14 cellular contexts compared by ENCODE assay signal in the genomic region with DNA sequence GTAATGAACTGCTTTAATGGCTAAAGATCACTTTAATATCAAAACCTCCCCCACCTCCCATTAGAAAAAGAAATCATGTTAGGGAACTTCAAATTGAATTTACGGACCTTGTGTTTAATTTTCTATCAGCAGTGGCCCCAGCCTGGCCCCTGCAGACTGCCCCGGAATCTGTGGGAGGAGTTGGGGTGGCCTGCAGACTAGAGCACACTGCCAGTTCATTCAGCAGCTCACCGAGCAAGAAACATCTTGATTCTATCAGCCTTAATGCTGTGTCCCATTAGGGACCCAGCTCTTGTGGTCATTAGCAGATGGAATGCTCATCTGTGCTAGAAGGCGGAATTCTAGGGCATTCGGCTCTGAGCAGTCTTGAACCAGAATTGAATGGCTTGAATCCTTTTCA. TPM values are rescaled to one million over a fixed set of nuclear protein-coding genes. Genes with fewer than 3 reads are reported as not detected.
A peak's percentile ranks its signal among the peaks of the same experiment; 100 is the strongest.
DNase-seq lines count a peak whose midpoint lies in the region; ATAC-seq, FAIRE-seq and TF ChIP-seq lines count a peak whose summit lies in the region.
"Had no signal": no experiment of that assay in that cellular context is flagged by ENCODE, and none has a peak within 500 bp of the region (broad histone marks: within the 10 kb centered on the region; RNA-seq: fewer than 3 reads in every experiment).

No MANE protein-coding gene starts in this region.

- no peak overlapping the region for H2AFZ ChIP-seq in neural progenitor cell (replicated peaks)

- H3K4me1 Mint-ChIP-seq in HFFc6 (ENCODE audit: low read depth) (peaks cover 92% of the 10 kb centered on the region), neural progenitor cell (peaks cover 38% of the 10 kb centered on the region)

- no peak for TF ChIP-seq POLR2A in A549 (IDR thresholded peaks at IDR 0.05; ENCODE audit: low read length)

- H3K27ac ChIP-seq in A549: peak overlapping the region; percentile 88 to 90
- no peak overlapping the region for H3K27ac ChIP-seq in neural progenitor cell

- H3K79me2 ChIP-seq in neural progenitor cell (ENCODE audit: low read depth): peaks cover 28% of the 10 kb centered on the region

- no peak for TF ChIP-seq RAD21 in A549 (conservative IDR thresholded peaks at IDR 0.05 in 1 of 2, IDR thresholded peaks at IDR 0.05 in 1 of 2)

- peaks cover 6% of the 10 kb centered on the region for H3K36me3 Mint-ChIP-seq in HFFc6 (ENCODE audit: low read depth)
- peaks cover under 1% of the 10 kb centered on the region for H3K36me3 Mint-ChIP-seq in neural progenitor cell

- H4K20me1 ChIP-seq in neural progenitor cell (ENCODE audit: low read depth): peaks cover 33% of the 10 kb centered on the region

- no peaks in the 10 kb centered on the region for H3K27me3 ChIP-seq in neural progenitor cell
- H3K27me3 ChIP-seq: brain microvascular endothelial cell, thyroid gland had no signal

- POLR2A ChIA-PET in A549 (lab: Yijun Ruan, JAX): no interaction called here

- TF ChIP-seq CTCF in A549 (IDR thresholded peaks at IDR 0.05) (no peak), HFFc6 (IDR thresholded peaks at IDR 0.05) (no peak), neural progenitor cell (IDR thresholded peaks at IDR 0.05) (no peak)

- no peak for DNase-seq in A549 (ENCODE audit: low read depth in 1 of 2, low spot score in 1 of 2)
- DNase-seq in HFFc6: peak; percentile 35
- DNase-seq in epidermal melanocyte (ENCODE audit: insufficient read length, low spot score): peak; percentile 39
- DNase-seq in neural progenitor cell (ENCODE audit: low spot score): peak; percentile 27
- DNase-seq in NCI-H2171 (lab: John Stamatoyannopoulos, UW): no peak
- no peak for DNase-seq in GOT3 (lab: John Stamatoyannopoulos, UW)
- DNase-seq in ureter (ENCODE audit: low spot score): no peak
- DNase-seq: activated CD8-positive, alpha-beta T cell treated with anti-CD3 and anti-CD28 coated beads for 36 hours; brain microvascular endothelial cell; hypothalamus; NCI-H1105; NCI-H446 treated with DMSO at 0.1 percent for 48 hours; thyroid gland had no signal

- no peak for ATAC-seq in A549
- no peak for ATAC-seq in HG03159 (IDR thresholded peaks at IDR 0.05; ENCODE audit: unreplicated experiment)
- ATAC-seq: activated CD8-positive, alpha-beta T cell treated with anti-CD3 and anti-CD28 coated beads for 36 hours had no signal

- CTCF ChIA-PET in A549 (lab: Yijun Ruan, JAX): interaction anchor here (2.3 kb wide), 1 partner anchor 101 kb away, joined by 9 read pairs; no protein-coding TSS in a partner anchor

- no peaks in the 10 kb centered on the region for H3K9me3 Mint-ChIP-seq in HFFc6
- H3K9me3 Mint-ChIP-seq in neural progenitor cell: no peaks in the 10 kb centered on the region
- H3K9me3 Mint-ChIP-seq: activated CD8-positive, alpha-beta T cell treated with anti-CD3 and anti-CD28 coated beads for 36 hours had no signal

- no peak for FAIRE-seq in A549 (lab: Jason Lieb, UNC)

- H3K4me1 ChIP-seq in A549 (peaks cover 100% of the 10 kb centered on the region), neural progenitor cell (peaks cover 29% of the 10 kb centered on the region)

- H3K27ac Mint-ChIP-seq in HFFc6: peak overlapping the region; percentile 77
- no peak overlapping the region for H3K27ac Mint-ChIP-seq in neural progenitor cell
- H3K27ac Mint-ChIP-seq: activated CD8-positive, alpha-beta T cell treated with anti-CD3 and anti-CD28 coated beads for 36 hours had no signal

- H3F3A ChIP-seq in neural progenitor cell (ENCODE audit: low read depth): peaks cover 3% of the 10 kb centered on the region

- H3K4me3 Mint-ChIP-seq in HFFc6 (peak overlapping the region; percentile 66), neural progenitor cell (no peak overlapping the region)
- H3K4me3 Mint-ChIP-seq: activated CD8-positive, alpha-beta T cell treated with anti-CD3 and anti-CD28 coated beads for 36 hours had no signal

- 65% methylated on average over 4 of the region's 5 CpGs for WGBS in A549 (ENCODE audit: missing lambda C conversion rate)

- H3K9me3 ChIP-seq in A549: no peaks in the 10 kb centered on the region
- no peaks in the 10 kb centered on the region for H3K9me3 ChIP-seq in neural progenitor cell (ENCODE audit: low read depth)
- H3K9me3 ChIP-seq: thyroid gland had no signal

- no peak for TF ChIP-seq EP300 in A549 (IDR thresholded peaks at IDR 0.05)

- H3K9ac ChIP-seq in neural progenitor cell: no peak overlapping the region

- H3K36me3 ChIP-seq in neural progenitor cell: no peaks in the 10 kb centered on the region
- H3K36me3 ChIP-seq: brain microvascular endothelial cell, thyroid gland had no signal

- H3K4me2 ChIP-seq in A549 (peak overlapping the region; percentile 79), neural progenitor cell (no peak overlapping the region)

- no peaks in the 10 kb centered on the region for H3K27me3 Mint-ChIP-seq in HFFc6 (ENCODE audit: insufficient read depth)
- no peaks in the 10 kb centered on the region for H3K27me3 Mint-ChIP-seq in neural progenitor cell (ENCODE audit: insufficient read depth, low read depth)
- H3K27me3 Mint-ChIP-seq: activated CD8-positive, alpha-beta T cell treated with anti-CD3 and anti-CD28 coated beads for 36 hours had no signal

- H3K4me3 ChIP-seq in A549 (no peak overlapping the region), neural progenitor cell (no peak overlapping the region)
- H3K4me3 ChIP-seq: thyroid gland had no signal

TF ChIP-seq in A549, 52 proteins besides CTCF, POLR2A, EP300 and RAD21:
- TF ChIP-seq ESRRA (IDR thresholded peaks at IDR 0.05; ENCODE audit: borderline replicate concordance, low read length) (no peak), NPAS2 (CRISPR knock-in tag; IDR thresholded peaks at IDR 0.05; ENCODE audit: borderline replicate concordance) (no peak), RCOR1 (IDR thresholded peaks at IDR 0.05; ENCODE audit: low read depth, low read length) (no peak), GATA3 (IDR thresholded peaks at IDR 0.05; ENCODE audit: borderline replicate concordance) (no peak), SREBF2 (IDR thresholded peaks at IDR 0.05) (no peak), FOSB (CRISPR knock-in tag; IDR thresholded peaks at IDR 0.05) (no peak), HOXA7 (CRISPR knock-in tag; IDR thresholded peaks at IDR 0.05) (no peak), JUNB (IDR thresholded peaks at IDR 0.05) (no peak), CBX8 (IDR thresholded peaks at IDR 0.05) (no peak), MYC (IDR thresholded peaks at IDR 0.05; ENCODE audit: borderline replicate concordance, low read length) (no peak), TP53 (CRISPR knock-in tag; IDR thresholded peaks at IDR 0.05) (no peak), HDAC2 (IDR thresholded peaks at IDR 0.05) (no peak), CHD4 (IDR thresholded peaks at IDR 0.05; ENCODE audit: borderline replicate concordance) (no peak)
- TF ChIP-seq, protein P1, sequence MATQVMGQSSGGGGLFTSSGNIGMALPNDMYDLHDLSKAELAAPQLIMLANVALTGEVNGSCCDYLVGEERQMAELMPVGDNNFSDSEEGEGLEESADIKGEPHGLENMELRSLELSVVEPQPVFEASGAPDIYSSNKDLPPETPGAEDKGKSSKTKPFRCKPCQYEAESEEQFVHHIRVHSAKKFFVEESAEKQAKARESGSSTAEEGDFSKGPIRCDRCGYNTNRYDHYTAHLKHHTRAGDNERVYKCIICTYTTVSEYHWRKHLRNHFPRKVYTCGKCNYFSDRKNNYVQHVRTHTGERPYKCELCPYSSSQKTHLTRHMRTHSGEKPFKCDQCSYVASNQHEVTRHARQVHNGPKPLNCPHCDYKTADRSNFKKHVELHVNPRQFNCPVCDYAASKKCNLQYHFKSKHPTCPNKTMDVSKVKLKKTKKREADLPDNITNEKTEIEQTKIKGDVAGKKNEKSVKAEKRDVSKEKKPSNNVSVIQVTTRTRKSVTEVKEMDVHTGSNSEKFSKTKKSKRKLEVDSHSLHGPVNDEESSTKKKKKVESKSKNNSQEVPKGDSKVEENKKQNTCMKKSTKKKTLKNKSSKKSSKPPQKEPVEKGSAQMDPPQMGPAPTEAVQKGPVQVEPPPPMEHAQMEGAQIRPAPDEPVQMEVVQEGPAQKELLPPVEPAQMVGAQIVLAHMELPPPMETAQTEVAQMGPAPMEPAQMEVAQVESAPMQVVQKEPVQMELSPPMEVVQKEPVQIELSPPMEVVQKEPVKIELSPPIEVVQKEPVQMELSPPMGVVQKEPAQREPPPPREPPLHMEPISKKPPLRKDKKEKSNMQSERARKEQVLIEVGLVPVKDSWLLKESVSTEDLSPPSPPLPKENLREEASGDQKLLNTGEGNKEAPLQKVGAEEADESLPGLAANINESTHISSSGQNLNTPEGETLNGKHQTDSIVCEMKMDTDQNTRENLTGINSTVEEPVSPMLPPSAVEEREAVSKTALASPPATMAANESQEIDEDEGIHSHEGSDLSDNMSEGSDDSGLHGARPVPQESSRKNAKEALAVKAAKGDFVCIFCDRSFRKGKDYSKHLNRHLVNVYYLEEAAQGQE (IDR thresholded peaks at IDR 0.05): no peak

RNA-seq across cellular contexts. Expression of a gene that starts 54.2 kb away (rescaled TPM):
- polyA plus RNA-seq in A549 (2011; rRNA removed) (387 and 439 TPM in 2 replicates), A549 (2017; fragmentation: RNase III; extraction: RNeasy Plus Mini Kit Qiagen cat#74134 plus additional on column Dnase treatment) (235 to 282 TPM (median 257 TPM) in 3 replicates)
- polyA plus RNA-seq in A549 (2012; cell fraction: cytosol; rRNA removed): 153 and 161 TPM in 2 replicates
- polyA plus RNA-seq in A549 (2012; cell fraction: nucleus; rRNA removed): 1,973 and 2,223 TPM in 2 replicates
- polyA minus RNA-seq in A549 (2011; rRNA and poly(A)+ RNA removed): 1,159 and 1,213 TPM in 2 replicates
- 100 to 1,000 TPM in 3 of 6 experiments, 10 to 100 TPM in 3; 93.8 to 117 (median 98.7) TPM for total RNA-seq in HFFc6 (2021; fragmentation: NEBNext Ultra II Directional; extraction: Animal tissue kit (Norgen Biotek cat#: 25700))
- total RNA-seq in neural progenitor cell (ENCODE audit: low replicate concordance) (32.0 and 54.9 TPM in 2 replicates), ureter (303 TPM)

Comparison
In these comparisons a context has a peak if more than half of its experiments do, and no peak if none do; other contexts are left out.
1. DNase-seq: peak in HFFc6 (single experiment), epidermal melanocyte (single experiment) and neural progenitor cell (single experiment); none in A549 (0 of 2), NCI-H2171 (single experiment), GOT3 (single experiment) and ureter (single experiment).